ENCODE assay signal across 17 cellular contexts in the genomic region with DNA sequence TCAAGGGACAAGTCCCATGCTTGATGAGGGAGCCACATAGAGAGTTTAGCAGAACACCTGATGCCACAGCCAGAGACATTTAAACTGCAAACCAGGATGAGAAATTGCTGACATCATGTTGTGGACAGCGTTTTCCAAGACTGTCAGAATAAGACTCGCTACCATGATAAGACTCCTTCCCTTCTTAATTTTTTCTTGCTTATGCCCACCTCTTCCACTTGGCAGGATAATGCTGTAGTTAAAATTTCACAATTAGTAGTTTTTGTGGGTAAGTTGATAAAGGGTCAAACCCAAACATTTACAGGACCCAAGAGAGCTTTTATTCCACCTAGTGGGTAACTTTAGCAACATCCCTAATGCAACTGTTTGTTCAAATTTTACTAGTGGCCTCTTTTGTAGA. TPM values are rescaled to one million over a fixed set of nuclear protein-coding genes. Genes with fewer than 3 reads are reported as not detected.
A peak's percentile ranks its signal among the peaks of the same experiment; 100 is the strongest.
DNase-seq lines count a peak whose midpoint lies in the region; ATAC-seq and TF ChIP-seq lines count a peak whose summit lies in the region.
"Had no signal": no experiment of that assay in that cellular context is flagged by ENCODE, and none has a peak within 500 bp of the region (broad histone marks: within the 10 kb centered on the region; RNA-seq: fewer than 3 reads in every experiment).

No MANE protein-coding gene starts in this region.

- DNase-seq in AML-193 (lab: John Stamatoyannopoulos, UW) (peak; percentile 33 to 40), epithelial cell of proximal tubule (ENCODE audit: low read depth) (no peak), head of caudate nucleus (no peak)
- no peak for DNase-seq in stimulated activated naive CD4-positive, alpha-beta T cell treated with Interleukin-2 at 50 U/mL for 16 hours (lab: John Stamatoyannopoulos, UW)
- DNase-seq in stimulated activated CD4-positive, alpha-beta T cell treated with anti-CD3 and anti-CD28 coated beads, Interleukin-2, amount 100 ng/mL, for 24 hours: no peak
- DNase-seq: activated CD4-positive, alpha-beta memory T cell treated with anti-CD3 and anti-CD28 coated beads for 36 hours; activated T-cell treated with anti-CD3 and anti-CD28 coated beads, Interleukin-2, amount 50 U/mL, for 48 hours; brain microvascular endothelial cell; CD8-positive, alpha-beta memory T cell; GDM1; natural killer cell; NCI-H1694; NCI-H510A had no signal

- no peaks in the 10 kb centered on the region for H3K27me3 ChIP-seq in OCI-LY3 (ENCODE audit: low read depth, low read length)
- H3K27me3 ChIP-seq: brain microvascular endothelial cell had no signal

- intact Hi-C loops in head of caudate nucleus (cut with DNase I): no loop called here

- no peak for ATAC-seq in HG03378 (IDR thresholded peaks at IDR 0.05; ENCODE audit: unreplicated experiment)
- ATAC-seq: esophagus mucosa, natural killer cell had no signal

- H3K4me3 ChIP-seq in HEK293 (ENCODE audit: low read depth, low read length) (no peak overlapping the region), OCI-LY3 (ENCODE audit: low read length) (no peak overlapping the region), epithelial cell of proximal tubule (ENCODE audit: low read depth, low read length) (no peak overlapping the region)

- H3K79me2 ChIP-seq in OCI-LY3 (ENCODE audit: low read length): peaks cover 19% of the 10 kb centered on the region

- no peak overlapping the region for H3K4me2 ChIP-seq in OCI-LY3 (ENCODE audit: low read length)

- H3K9me3 ChIP-seq in HEK293 (ENCODE audit: control insufficient read depth, insufficient read depth, low read depth, low read length) (no peaks in the 10 kb centered on the region), OCI-LY3 (ENCODE audit: insufficient read depth, low read length) (no peaks in the 10 kb centered on the region)

- H3K4me1 ChIP-seq in HEK293 (ENCODE audit: control insufficient read depth, insufficient read depth, low read length) (peaks cover 13% of the 10 kb centered on the region; the same call in 1 of the 2 replicates), OCI-LY3 (ENCODE audit: low read length) (peaks cover 11% of the 10 kb centered on the region)

- POLR2A ChIA-PET in HEK293 (lab: Yijun Ruan, JAX): no interaction called here

- no peaks in the 10 kb centered on the region for H3K36me3 ChIP-seq in HEK293 (ENCODE audit: control insufficient read depth in 2 of 2, insufficient read depth in 1 of 2, low read length in 2 of 2)
- peaks cover 1% of the 10 kb centered on the region for H3K36me3 ChIP-seq in OCI-LY3 (replicated peaks; ENCODE audit: low read depth, low read length)
- H3K36me3 ChIP-seq: brain microvascular endothelial cell had no signal

- CTCF ChIA-PET in HEK293 (lab: Yijun Ruan, JAX): interaction anchor here (1.3 kb wide), 1 partner anchor 104 kb away, joined by 3 read pairs; no protein-coding TSS in a partner anchor

- no peak overlapping the region for H2AFZ ChIP-seq in OCI-LY3 (ENCODE audit: low read depth, low read length)

- H3K27ac ChIP-seq in HEK293 (ENCODE audit: extremely low read depth, low read depth, low read length): no peak overlapping the region
- H3K27ac ChIP-seq in OCI-LY3 (ENCODE audit: low read length): no peak overlapping the region
- H3K27ac ChIP-seq: brain microvascular endothelial cell had no signal

- H3K9ac ChIP-seq in OCI-LY3 (ENCODE audit: low read length): no peak overlapping the region

- TF ChIP-seq CTCF in HEK293 (tag by site-specific recombination; IDR thresholded peaks at IDR 0.05) (peak; percentile 45; the same call in 1 of the 2 replicates), OCI-LY3 (IDR thresholded peaks at IDR 0.05; ENCODE audit: low read depth, low read length) (peak; percentile 27), epithelial cell of proximal tubule (conservative IDR thresholded peaks at IDR 0.05; ENCODE audit: low read depth, low read length) (peak; percentile 20)

- H4K20me1 ChIP-seq in OCI-LY3 (ENCODE audit: insufficient read depth, low read length): peaks cover 12% of the 10 kb centered on the region

TF ChIP-seq in HEK293, 187 proteins besides CTCF, POLR2A, EP300 and RAD21:
- TF ChIP-seq, protein P1, sequence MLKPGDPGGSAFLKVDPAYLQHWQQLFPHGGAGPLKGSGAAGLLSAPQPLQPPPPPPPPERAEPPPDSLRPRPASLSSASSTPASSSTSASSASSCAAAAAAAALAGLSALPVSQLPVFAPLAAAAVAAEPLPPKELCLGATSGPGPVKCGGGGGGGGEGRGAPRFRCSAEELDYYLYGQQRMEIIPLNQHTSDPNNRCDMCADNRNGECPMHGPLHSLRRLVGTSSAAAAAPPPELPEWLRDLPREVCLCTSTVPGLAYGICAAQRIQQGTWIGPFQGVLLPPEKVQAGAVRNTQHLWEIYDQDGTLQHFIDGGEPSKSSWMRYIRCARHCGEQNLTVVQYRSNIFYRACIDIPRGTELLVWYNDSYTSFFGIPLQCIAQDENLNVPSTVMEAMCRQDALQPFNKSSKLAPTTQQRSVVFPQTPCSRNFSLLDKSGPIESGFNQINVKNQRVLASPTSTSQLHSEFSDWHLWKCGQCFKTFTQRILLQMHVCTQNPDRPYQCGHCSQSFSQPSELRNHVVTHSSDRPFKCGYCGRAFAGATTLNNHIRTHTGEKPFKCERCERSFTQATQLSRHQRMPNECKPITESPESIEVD (tag by site-specific recombination; IDR thresholded peaks at IDR 0.05): peak; percentile 47
- TF ChIP-seq ZNF621 (tag by site-specific recombination; IDR thresholded peaks at IDR 0.05): no peak
- TF ChIP-seq ZNF19 (tag by site-specific recombination; IDR thresholded peaks at IDR 0.05; ENCODE audit: low read depth): no peak
- TF ChIP-seq, protein P2, sequence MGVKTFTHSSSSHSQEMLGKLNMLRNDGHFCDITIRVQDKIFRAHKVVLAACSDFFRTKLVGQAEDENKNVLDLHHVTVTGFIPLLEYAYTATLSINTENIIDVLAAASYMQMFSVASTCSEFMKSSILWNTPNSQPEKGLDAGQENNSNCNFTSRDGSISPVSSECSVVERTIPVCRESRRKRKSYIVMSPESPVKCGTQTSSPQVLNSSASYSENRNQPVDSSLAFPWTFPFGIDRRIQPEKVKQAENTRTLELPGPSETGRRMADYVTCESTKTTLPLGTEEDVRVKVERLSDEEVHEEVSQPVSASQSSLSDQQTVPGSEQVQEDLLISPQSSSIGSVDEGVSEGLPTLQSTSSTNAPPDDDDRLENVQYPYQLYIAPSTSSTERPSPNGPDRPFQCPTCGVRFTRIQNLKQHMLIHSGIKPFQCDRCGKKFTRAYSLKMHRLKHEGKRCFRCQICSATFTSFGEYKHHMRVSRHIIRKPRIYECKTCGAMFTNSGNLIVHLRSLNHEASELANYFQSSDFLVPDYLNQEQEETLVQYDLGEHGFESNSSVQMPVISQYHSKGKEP (tag by site-specific recombination; IDR thresholded peaks at IDR 0.05): no peak
- 0 out of 2 replicates have a peak, but pooled peaks have one; percentile 38 for TF ChIP-seq ZNF600 (tag by site-specific recombination; IDR thresholded peaks at IDR 0.05)
- TF ChIP-seq SCRT2 (tag by site-specific recombination; IDR thresholded peaks at IDR 0.05): peak; percentile 64; the same call in 1 of the 2 replicates
- 0 out of 2 replicates have a peak, but pooled peaks have one; percentile 28 for TF ChIP-seq ZNF335 (tag by site-specific recombination; conservative IDR thresholded peaks at IDR 0.05)
- TF ChIP-seq SP2 (tag by site-specific recombination; IDR thresholded peaks at IDR 0.05): no peak

RNA-seq across cellular contexts. Expression of a gene that starts 3.0 kb away (rescaled TPM):
- total RNA-seq in epithelial cell of proximal tubule: 10.4 and 12.0 TPM in 2 replicates

Comparison
In these comparisons a context has a peak if more than half of its experiments do, and no peak if none do; other contexts are left out.
1. DNase-seq: peak in AML-193 (2 of 2); none in epithelial cell of proximal tubule (single experiment), head of caudate nucleus (0 of 42), stimulated activated naive CD4-positive, alpha-beta T cell treated with Interleukin-2 at 50 U/mL for 16 hours (single experiment) and stimulated activated CD4-positive, alpha-beta T cell treated with anti-CD3 and anti-CD28 coated beads, Interleukin-2, amount 100 ng/mL, for 24 hours (0 of 2).
2. Peak in every context shown above with its lines, with median percentiles within 50 percentile points of each other: CTCF ChIP-seq.